Comparison of ENCODE assay signal across 18 cellular contexts in genomic region chr22:44957267-44957905, GRCh38. TPM values are rescaled to one million over a fixed set of nuclear protein-coding genes. Genes with fewer than 3 reads are reported as not detected.
A peak's percentile ranks its signal among the peaks of the same experiment; 100 is the strongest.
DNase-seq lines count a peak whose midpoint lies in the region; ATAC-seq and TF ChIP-seq lines count a peak whose summit lies in the region.
"Had no signal": no experiment of that assay in that cellular context is flagged by ENCODE, and none has a peak within 500 bp of the region (broad histone marks: within the 10 kb centered on the region; RNA-seq: fewer than 3 reads in every experiment).

No MANE protein-coding gene starts in this region.

- peak; percentile 5 for TF ChIP-seq CTCF in NB4 (IDR thresholded peaks at IDR 0.05; ENCODE audit: low read depth, low read length)
- TF ChIP-seq CTCF in neural progenitor cell (IDR thresholded peaks at IDR 0.05): peak; percentile 55
- TF ChIP-seq CTCF in Calu3 (IDR thresholded peaks at IDR 0.05; ENCODE audit: unreplicated experiment): no peak

- DNase-seq in DMS53 (lab: John Stamatoyannopoulos, UW): peak; percentile 6
- DNase-seq in DMS53 treated with DMSO at 0.1 percent for 48 hours (lab: John Stamatoyannopoulos, UW; ENCODE audit: unreplicated experiment): no peak
- DNase-seq in NB4 (ENCODE audit: low read depth): no peak
- peak; percentile 66 for DNase-seq in neural progenitor cell (ENCODE audit: low spot score)
- DNase-seq in Calu3: no peak
- DNase-seq in Right ventricle myocardium superior: no peak
- DNase-seq in retina: no peak
- DNase-seq: activated CD8-positive, alpha-beta T cell treated with anti-CD3 and anti-CD28 coated beads for 36 hours; activated naive CD4-positive, alpha-beta T cell treated with anti-CD3 and anti-CD28 coated beads, Interleukin-2, amount 50 U/mL, for 16 hours; HCEC 1CT; KBM-7; naive thymus-derived CD8-positive, alpha-beta T cell had no signal

- H3K9me3 ChIP-seq in ectodermal cell (ENCODE audit: control insufficient read depth, low read length) (no peaks in the 10 kb centered on the region), neural progenitor cell (ENCODE audit: low read depth) (no peaks in the 10 kb centered on the region)

- H3K4me1 Mint-ChIP-seq in neural progenitor cell: peaks cover 50% of the 10 kb centered on the region
- H3K4me1 Mint-ChIP-seq in Calu3 (ENCODE audit: low read depth, unreplicated experiment): no peaks in the 10 kb centered on the region
- H3K4me1 Mint-ChIP-seq: naive thymus-derived CD8-positive, alpha-beta T cell had no signal

- peaks cover 76% of the 10 kb centered on the region for H4K20me1 ChIP-seq in neural progenitor cell (ENCODE audit: low read depth)

- H3K27ac ChIP-seq in ectodermal cell (ENCODE audit: insufficient read depth, low read depth, low read length, poor library complexity, severe bottlenecking) (peak overlapping the region; percentile 42), neural progenitor cell (peak overlapping the region; percentile 82)

- 39% methylated on average over 10 of the region's 10 CpGs for WGBS in ectodermal cell, 2 experiments

- CTCF ChIA-PET in Calu3 (lab: Charles Lee): interaction anchor here (0.6 kb wide), 2 partner anchors 140 to 1292 kb away, joined by 4 to 5 read pairs; no protein-coding TSS in a partner anchor

- peaks cover 47% of the 10 kb centered on the region for H3F3A ChIP-seq in neural progenitor cell (ENCODE audit: low read depth)

- H3K27ac Mint-ChIP-seq in neural progenitor cell (peak overlapping the region; percentile 94), Calu3 (ENCODE audit: unreplicated experiment) (no peak overlapping the region)
- H3K27ac Mint-ChIP-seq: activated CD8-positive, alpha-beta T cell treated with anti-CD3 and anti-CD28 coated beads for 36 hours; naive thymus-derived CD8-positive, alpha-beta T cell; T-helper 1 cell treated with Interleukin-12 subunit alpha and Interleukin-12 subunit beta and Interleukin-4 antibody, amounts not matched to agents 30 μg/mL and 1 μg/mL, for 36 hours had no signal

- H3K36me3 Mint-ChIP-seq in neural progenitor cell (peaks cover 27% of the 10 kb centered on the region), Calu3 (ENCODE audit: insufficient read depth, unreplicated experiment) (no peaks in the 10 kb centered on the region)
- H3K36me3 Mint-ChIP-seq: naive thymus-derived CD8-positive, alpha-beta T cell had no signal

- no peak for ATAC-seq in Right ventricle myocardium superior (ENCODE audit: poor library complexity)
- ATAC-seq: activated CD8-positive, alpha-beta T cell treated with anti-CD3 and anti-CD28 coated beads for 36 hours; naive thymus-derived CD8-positive, alpha-beta T cell; Panc1 had no signal

- H3K4me1 ChIP-seq in ectodermal cell (ENCODE audit: control insufficient read depth, insufficient read depth, low read length): peaks cover 32% of the 10 kb centered on the region
- peaks cover 45% of the 10 kb centered on the region for H3K4me1 ChIP-seq in neural progenitor cell

- intact Hi-C loops in Calu3 (cut with micrococcal nuclease; ENCODE audit: unreplicated experiment) (no loop called here), Right ventricle myocardium superior (cut with DNase I) (no loop called here)

- peaks cover 11% of the 10 kb centered on the region for H3K27me3 Mint-ChIP-seq in neural progenitor cell (ENCODE audit: insufficient read depth, low read depth)
- peaks cover 99% of the 10 kb centered on the region for H3K27me3 Mint-ChIP-seq in Calu3 (ENCODE audit: unreplicated experiment)

- peak overlapping the region; percentile 64 for H3K4me2 ChIP-seq in neural progenitor cell

- peak overlapping the region; percentile 15 for H3K9ac ChIP-seq in neural progenitor cell

- peak overlapping the region; percentile 44 for H3K4me3 Mint-ChIP-seq in neural progenitor cell
- H3K4me3 Mint-ChIP-seq in Calu3 (ENCODE audit: low read depth, unreplicated experiment): no peak overlapping the region
- H3K4me3 Mint-ChIP-seq: activated CD8-positive, alpha-beta T cell treated with anti-CD3 and anti-CD28 coated beads for 36 hours; naive thymus-derived CD8-positive, alpha-beta T cell; T-helper 1 cell treated with Interleukin-12 subunit alpha and Interleukin-12 subunit beta and Interleukin-4 antibody, amounts not matched to agents 30 μg/mL and 1 μg/mL, for 36 hours had no signal

- TF ChIP-seq POLR2A in NB4 (IDR thresholded peaks at IDR 0.05; ENCODE audit: extremely low read depth, insufficient read length): no peak

- H2AFZ ChIP-seq in neural progenitor cell (replicated peaks): no peak overlapping the region

- H3K36me3 ChIP-seq in ectodermal cell (ENCODE audit: control insufficient read depth, insufficient read depth, low read length) (no peaks in the 10 kb centered on the region), neural progenitor cell (peaks cover 3% of the 10 kb centered on the region)

- H3K4me3 ChIP-seq in NB4 (ENCODE audit: low read depth, low read length) (no peak overlapping the region), ectodermal cell (ENCODE audit: insufficient read depth, low read depth, low read length) (no peak overlapping the region), neural progenitor cell (peak overlapping the region; percentile 20)

- H3K79me2 ChIP-seq in neural progenitor cell (ENCODE audit: low read depth): peaks cover 69% of the 10 kb centered on the region

- no TSS peak for BruUV-seq in Calu3 (replicated peaks; lab: Mats Ljungman, UMichigan)

- peaks cover 2% of the 10 kb centered on the region for H3K9me3 Mint-ChIP-seq in neural progenitor cell
- H3K9me3 Mint-ChIP-seq in Calu3 (ENCODE audit: low read depth, unreplicated experiment): no peaks in the 10 kb centered on the region
- H3K9me3 Mint-ChIP-seq: activated CD8-positive, alpha-beta T cell treated with anti-CD3 and anti-CD28 coated beads for 36 hours; T-helper 1 cell treated with Interleukin-12 subunit alpha and Interleukin-12 subunit beta and Interleukin-4 antibody, amounts not matched to agents 30 μg/mL and 1 μg/mL, for 36 hours had no signal

- H3K27me3 ChIP-seq in ectodermal cell (ENCODE audit: control insufficient read depth, insufficient read depth, low read length, poor library complexity, severe bottlenecking) (no peaks in the 10 kb centered on the region), neural progenitor cell (no peaks in the 10 kb centered on the region)

RNA-seq across cellular contexts. Expression of gene PHF21B, which starts 52.4 kb away (rescaled TPM):
- 20.7 TPM for polyA plus RNA-seq in ectodermal cell (2013, experiment 1 of 4)
- polyA plus RNA-seq in ectodermal cell (2013, experiment 2 of 4): 15.9 TPM
- 16.1 TPM for polyA plus RNA-seq in ectodermal cell (2013, experiment 3 of 4)
- polyA plus RNA-seq in ectodermal cell (2013, experiment 4 of 4): 20.0 TPM
- 6.7 and 22.6 TPM in 2 replicates for total RNA-seq in neural progenitor cell (ENCODE audit: low replicate concordance)
- not detected in 2 replicates for total RNA-seq in Calu3 (2022)
- 0.30 TPM for total RNA-seq in Right ventricle myocardium superior
- total RNA-seq: A172; naive thymus-derived CD8-positive, alpha-beta T cell had no signal
- polyA plus RNA-seq: fibroblast of lung; keratinocyte; naive thymus-derived CD8-positive, alpha-beta T cell had no signal

Comparison
In these comparisons a context has a peak if more than half of its experiments do, and no peak if none do; other contexts are left out.
1. DNase-seq: peak in DMS53 (single experiment) and neural progenitor cell (single experiment); none in DMS53 treated with DMSO at 0.1 percent for 48 hours (single experiment), NB4 (single experiment), Calu3 (single experiment), Right ventricle myocardium superior (single experiment) and retina (single experiment).